9 cellular contexts compared by ENCODE assay signal in genomic region chr5:40799248-40799647, GRCh38. TPM values are rescaled to one million over a fixed set of nuclear protein-coding genes. Genes with fewer than 3 reads are reported as not detected.
A peak's percentile ranks its signal among the peaks of the same experiment; 100 is the strongest.
DNase-seq lines count a peak whose midpoint lies in the region; ATAC-seq, FAIRE-seq and TF ChIP-seq lines count a peak whose summit lies in the region.
"Had no signal": no experiment of that assay in that cellular context is flagged by ENCODE, and none has a peak within 500 bp of the region (broad histone marks: within the 10 kb centered on the region; RNA-seq: fewer than 3 reads in every experiment).

No MANE protein-coding gene starts in this region.

- TF ChIP-seq CTCF in A549 (IDR thresholded peaks at IDR 0.05) (no peak), HEK293 (tag by site-specific recombination; IDR thresholded peaks at IDR 0.05) (no peak), brain (conservative IDR thresholded peaks at IDR 0.05) (no peak), GM13977 (IDR thresholded peaks at IDR 0.05; ENCODE audit: extremely low read depth, insufficient read depth, missing control alignments) (no peak)

- 15% methylated on average over 1 of the region's 1 CpG for WGBS in A549 (ENCODE audit: missing lambda C conversion rate)

- no peak for TF ChIP-seq EP300 in A549 (IDR thresholded peaks at IDR 0.05)

- peaks cover 25% of the 10 kb centered on the region for H3K4me1 ChIP-seq in A549
- H3K4me1 ChIP-seq in HEK293 (ENCODE audit: control insufficient read depth, insufficient read depth, low read length), result peaks cover 23% of the 10 kb centered on the region
- peaks cover 7 to 14% of the 10 kb centered on the region in 2 donors for H3K4me1 ChIP-seq in muscle layer of duodenum (ENCODE audit: control insufficient read depth in 1 of 2, insufficient read depth in 2 of 2, low read length in 2 of 2)

- peaks cover 4% of the 10 kb centered on the region for H3K27me3 Mint-ChIP-seq in brain

- CTCF ChIA-PET in A549 (lab: Yijun Ruan, JAX), result interaction anchor here (1.0 to 1.1 kb wide), 5 partner anchors 11 to 58 kb away, joined by 3 to 6 read pairs (median 3); no protein-coding TSS in a partner anchor
- CTCF ChIA-PET in HEK293 (lab: Yijun Ruan, JAX), result interaction anchor here (0.6 to 2.0 kb wide), 7 partner anchors 12 to 1085 kb away, joined by 3 to 5 read pairs (median 4); partner anchors contain the start of gene RPL37
- CTCF ChIA-PET in HEK293T (lab: Yijun Ruan, JAX), result no interaction called here

- DNase-seq in A549 (ENCODE audit: low read depth in 1 of 2, low spot score in 1 of 2) (no peak), HEK293T (ENCODE audit: extremely low spot score) (no peak), HPDE6-E6E7 (ENCODE audit: extremely low spot score) (no peak), GM13977 (ENCODE audit: low spot score) (no peak), NCI-H345 treated with DMSO at 0.1 percent for 48 hours (lab: John Stamatoyannopoulos, UW; ENCODE audit: unreplicated experiment) (no peak)

- TF ChIP-seq RAD21 in A549 (conservative IDR thresholded peaks at IDR 0.05 in 1 of 2, IDR thresholded peaks at IDR 0.05 in 1 of 2), result no peak

- H3K36me3 ChIP-seq in HEK293 (ENCODE audit: control insufficient read depth in 2 of 2, insufficient read depth in 1 of 2, low read length in 2 of 2), result no peaks in the 10 kb centered on the region; a peak in 1 of 3 replicates
- no peaks in the 10 kb centered on the region for H3K36me3 ChIP-seq in muscle layer of duodenum (ENCODE audit: control insufficient read depth in 1 of 2, insufficient read depth in 2 of 2, low read length in 2 of 2)

- in situ Hi-C loops in GM13977 (cut with MboI; ENCODE audit: low pct_unique_long_range_greater_than_20kb, low sequenced_read_pairs, unreplicated experiment), result no loop called here

- H3K4me3 ChIP-seq in A549, result peak overlapping the region; percentile 80; the same call in 2 of the 3 replicates
- H3K4me3 ChIP-seq in HEK293 (ENCODE audit: low read depth, low read length), result peak overlapping the region; percentile 81
- peak overlapping the region in 1 of 2 donors; percentile 86 for H3K4me3 ChIP-seq in muscle layer of duodenum (ENCODE audit: low read depth in 1 of 2, low read length in 2 of 2)

- POLR2A ChIA-PET in A549 (lab: Yijun Ruan, JAX), result interaction anchor here (0.5 to 1.5 kb wide), 7 partner anchors 9 to 1357 kb away, joined by 3 to 10 read pairs (median 4); no protein-coding TSS in a partner anchor
- POLR2A ChIA-PET in HEK293 (lab: Yijun Ruan, JAX), result interaction anchor here (0.6 to 1.1 kb wide), 7 partner anchors 8 to 126 kb away, joined by 4 to 8 read pairs (median 5); no protein-coding TSS in a partner anchor
- POLR2A ChIA-PET in HEK293T (lab: Yijun Ruan, JAX), result interaction anchor here (1.0 to 1.5 kb wide), 2 partner anchors 11 to 45 kb away, joined by 3 read pairs; no protein-coding TSS in a partner anchor

- H3K36me3 Mint-ChIP-seq in brain, result peaks cover 14% of the 10 kb centered on the region

- H3K4me1 Mint-ChIP-seq in brain, result peaks cover 39% of the 10 kb centered on the region

- no peak for TF ChIP-seq POLR2A in A549 (IDR thresholded peaks at IDR 0.05; ENCODE audit: low read length)

- FAIRE-seq in A549 (lab: Jason Lieb, UNC), result no peak

- no peaks in the 10 kb centered on the region for H3K27me3 ChIP-seq in muscle layer of duodenum (ENCODE audit: low read depth, low read length)

- H3K4me2 ChIP-seq in A549, result peak overlapping the region; percentile 82

- peaks cover 0 to 3% (median 0%) of the 10 kb centered on the region in 5 experiments for H3K9me3 Mint-ChIP-seq in brain

- H3K4me3 Mint-ChIP-seq in brain, result peak overlapping the region; percentile 86 to 92 (median 89)

- no peak for ATAC-seq in A549

- H3K27ac Mint-ChIP-seq in brain, result peak overlapping the region in 4 of 5 experiments; percentile 61 to 95 (median 92)

- H3K9me3 ChIP-seq in A549 (no peaks in the 10 kb centered on the region), HEK293 (ENCODE audit: control insufficient read depth, insufficient read depth, low read depth, low read length) (no peaks in the 10 kb centered on the region), muscle layer of duodenum (ENCODE audit: control insufficient read depth in 1 of 2, low read length in 2 of 2) (no peaks in the 10 kb centered on the region)

- peak overlapping the region; percentile 45 to 99; a peak in 5 of 6 replicates for H3K27ac ChIP-seq in A549
- H3K27ac ChIP-seq in HEK293 (ENCODE audit: extremely low read depth, low read depth, low read length), result no peak overlapping the region
- peak overlapping the region; percentile 19 for H3K27ac ChIP-seq in muscle layer of duodenum (ENCODE audit: low read length)
- H3K27ac ChIP-seq: HL-60 had no signal

TF ChIP-seq in A549, 52 proteins besides CTCF, POLR2A, EP300 and RAD21 (continues in another document):
- TF ChIP-seq TFCP2L1 (CRISPR knock-in tag; IDR thresholded peaks at IDR 0.05), result no peak

TF ChIP-seq in HEK293, 187 proteins besides CTCF, POLR2A, EP300 and RAD21 (continues in another document):
- TF ChIP-seq ZNF169 (tag by site-specific recombination; IDR thresholded peaks at IDR 0.05), result no peak
- no peak for TF ChIP-seq ZEB2 (tag by site-specific recombination; IDR thresholded peaks at IDR 0.05)
- TF ChIP-seq KLF1 (tag by site-specific recombination; IDR thresholded peaks at IDR 0.05), result no peak
- no peak for TF ChIP-seq ZNF23 (tag by site-specific recombination; IDR thresholded peaks at IDR 0.05; ENCODE audit: borderline replicate concordance)
- no peak for TF ChIP-seq ZNF571 (tag by site-specific recombination; IDR thresholded peaks at IDR 0.05)
- TF ChIP-seq ZNF623 (tag by site-specific recombination; IDR thresholded peaks at IDR 0.05), result no peak
- no peak for TF ChIP-seq ZIC2 (tag by site-specific recombination; IDR thresholded peaks at IDR 0.05)
- no peak for TF ChIP-seq ZNF157 (tag by site-specific recombination; IDR thresholded peaks at IDR 0.05)
- no peak for TF ChIP-seq ZNF555 (tag by site-specific recombination; conservative IDR thresholded peaks at IDR 0.05)

TF ChIP-seq in HEK293T, 16 proteins besides CTCF, POLR2A, EP300 and RAD21:
- TF ChIP-seq BHLHE40 (IDR thresholded peaks at IDR 0.05; ENCODE audit: borderline replicate concordance) (no peak), CTBP1 (IDR thresholded peaks at IDR 0.05; ENCODE audit: borderline replicate concordance) (no peak)

RNA-seq across cellular contexts. Expression of gene PRKAA1, which starts 1.1 kb away (rescaled TPM):
- polyA plus RNA-seq in A549 (2011; rRNA removed) (84.3 and 107 TPM in 2 replicates), A549 (2017; fragmentation: RNase III; extraction: RNeasy Plus Mini Kit Qiagen cat#74134 plus additional on column Dnase treatment) (51.5 to 63.3 TPM (median 60.0 TPM) in 3 replicates), brain (ENCODE audit: insufficient read depth, low read depth, low replicate concordance) (12.2 TPM)
- polyA plus RNA-seq in A549 (2012; cell fraction: cytosol; rRNA removed), result 15.5 and 16.3 TPM in 2 replicates
- 20.1 and 35.7 TPM in 2 replicates for polyA plus RNA-seq in A549 (2012; cell fraction: nucleus; rRNA removed)
- polyA minus RNA-seq in A549 (2011; rRNA and poly(A)+ RNA removed), result 23.7 and 32.4 TPM in 2 replicates

RNA-seq across cellular contexts. Expression of gene RPL37, which starts 35.8 kb away (rescaled TPM):
- polyA plus RNA-seq in A549 (2011; rRNA removed), result 4,402 and 4,948 TPM in 2 replicates
- 770 and 800 TPM in 2 replicates for polyA plus RNA-seq in A549 (2012; cell fraction: cytosol; rRNA removed)
- 99.3 and 104 TPM in 2 replicates for polyA plus RNA-seq in A549 (2012; cell fraction: nucleus; rRNA removed)
- polyA plus RNA-seq in A549 (2017; fragmentation: RNase III; extraction: RNeasy Plus Mini Kit Qiagen cat#74134 plus additional on column Dnase treatment), result 2,762 to 2,921 TPM (median 2,809 TPM) in 3 replicates
- 453 and 718 TPM in 2 replicates for polyA minus RNA-seq in A549 (2011; rRNA and poly(A)+ RNA removed)
- polyA plus RNA-seq in brain (ENCODE audit: insufficient read depth, low read depth, low replicate concordance), result 3,756 TPM

RNA-seq across cellular contexts. Expression of gene CARD6, which starts 41.9 kb away (rescaled TPM):
- polyA plus RNA-seq in A549 (2011; rRNA removed) (5.7 and 5.9 TPM in 2 replicates), A549 (2017; fragmentation: RNase III; extraction: RNeasy Plus Mini Kit Qiagen cat#74134 plus additional on column Dnase treatment) (3.3 to 5.7 TPM (median 5.2 TPM) in 3 replicates), brain (ENCODE audit: insufficient read depth, low read depth, low replicate concordance) (0.54 TPM)
- polyA plus RNA-seq in A549 (2012; cell fraction: cytosol; rRNA removed), result 0.63 and 0.82 TPM in 2 replicates
- 0.34 and 0.40 TPM in 2 replicates for polyA plus RNA-seq in A549 (2012; cell fraction: nucleus; rRNA removed)
- 3.6 and 4.7 TPM in 2 replicates for polyA minus RNA-seq in A549 (2011; rRNA and poly(A)+ RNA removed)

RNA-seq across cellular contexts. Expression of gene TTC33, which starts 43.5 kb away (rescaled TPM):
- 13.5 and 19.8 TPM in 2 replicates for polyA plus RNA-seq in A549 (2011; rRNA removed)
- 2.4 and 2.6 TPM in 2 replicates for polyA plus RNA-seq in A549 (2012; cell fraction: cytosol; rRNA removed)
- 0.86 and 0.88 TPM in 2 replicates for polyA plus RNA-seq in A549 (2012; cell fraction: nucleus; rRNA removed)
- 15.4 to 17.1 TPM (median 15.7 TPM) in 3 replicates for polyA plus RNA-seq in A549 (2017; fragmentation: RNase III; extraction: RNeasy Plus Mini Kit Qiagen cat#74134 plus additional on column Dnase treatment)
- polyA minus RNA-seq in A549 (2011; rRNA and poly(A)+ RNA removed), result 4.8 and 5.9 TPM in 2 replicates
- 8.6 TPM for polyA plus RNA-seq in brain (ENCODE audit: insufficient read depth, low read depth, low replicate concordance)
